Comparison of ENCODE assay signal across 15 cellular contexts in genomic region chr1:51653127-51653526, GRCh38.
"Had no signal": no experiment of that assay in that cellular context is flagged by ENCODE, and none has a peak within 500 bp of the region (broad histone marks: within the 10 kb centered on the region; RNA-seq: fewer than 3 reads in every experiment).

No MANE protein-coding gene starts in this region.

- H3K27ac ChIP-seq: coronary artery, VCaP had no signal

- H3K27me3 Mint-ChIP-seq: activated T-helper 17 cell treated with anti-CD3 and anti-CD28 coated beads, Interleukin-2, amount 50 U/mL, for 72 hours; memory B cell; stimulated activated naive CD8-positive, alpha-beta T cell treated with anti-CD3 and anti-CD28 coated beads, Interleukin-15, amount 100 ng/mL, for 72 hours had no signal

- H3K36me3 Mint-ChIP-seq: natural killer cell had no signal

- H3K4me3 Mint-ChIP-seq: activated T-helper 17 cell treated with anti-CD3 and anti-CD28 coated beads, Interleukin-2, amount 50 U/mL, for 72 hours; immature natural killer cell; memory B cell; natural killer cell; stimulated activated naive CD8-positive, alpha-beta T cell treated with anti-CD3 and anti-CD28 coated beads, Interleukin-15, amount 100 ng/mL, for 72 hours had no signal

- H3K9me3 ChIP-seq: testis had no signal

- H3K9me3 Mint-ChIP-seq: activated T-helper 17 cell treated with anti-CD3 and anti-CD28 coated beads, Interleukin-2, amount 50 U/mL, for 72 hours; immature natural killer cell; memory B cell; natural killer cell; stimulated activated naive CD8-positive, alpha-beta T cell treated with anti-CD3 and anti-CD28 coated beads, Interleukin-15, amount 100 ng/mL, for 72 hours had no signal

- DNase-seq: activated CD4-positive, alpha-beta T cell treated with anti-CD3 and anti-CD28 coated beads for 1 hour; activated CD4-positive, alpha-beta T cell treated with anti-CD3 and anti-CD28 coated beads, Interleukin-2, amount 50 U/mL, for 48 hours; activated naive CD4-positive, alpha-beta T cell treated with Interleukin-2 at 50 U/mL for 16 hours; caudate nucleus; foreskin fibroblast; immature natural killer cell; natural killer cell; nucleus accumbens; stimulated activated CD4-positive, alpha-beta T cell treated with anti-CD3 and anti-CD28 coated beads, Interleukin-1b, Interleukin-23, amount 100 ng/mL, for 48 hours; stimulated activated naive CD8-positive, alpha-beta T cell treated with anti-CD3 and anti-CD28 coated beads, Interleukin-15, amount 100 ng/mL, for 72 hours; testis had no signal

- H3K27me3 ChIP-seq: testis had no signal

- H3K4me3 ChIP-seq: coronary artery, testis had no signal

- H3K27ac Mint-ChIP-seq: activated T-helper 17 cell treated with anti-CD3 and anti-CD28 coated beads, Interleukin-2, amount 50 U/mL, for 72 hours; immature natural killer cell; memory B cell; natural killer cell; stimulated activated naive CD8-positive, alpha-beta T cell treated with anti-CD3 and anti-CD28 coated beads, Interleukin-15, amount 100 ng/mL, for 72 hours had no signal

- ATAC-seq: activated T-helper 17 cell treated with anti-CD3 and anti-CD28 coated beads, Interleukin-2, amount 50 U/mL, for 72 hours; natural killer cell; stimulated activated naive CD8-positive, alpha-beta T cell treated with anti-CD3 and anti-CD28 coated beads, Interleukin-15, amount 100 ng/mL, for 72 hours had no signal
